Comparison of ENCODE assay signal across 22 cellular contexts in the genomic region with DNA sequence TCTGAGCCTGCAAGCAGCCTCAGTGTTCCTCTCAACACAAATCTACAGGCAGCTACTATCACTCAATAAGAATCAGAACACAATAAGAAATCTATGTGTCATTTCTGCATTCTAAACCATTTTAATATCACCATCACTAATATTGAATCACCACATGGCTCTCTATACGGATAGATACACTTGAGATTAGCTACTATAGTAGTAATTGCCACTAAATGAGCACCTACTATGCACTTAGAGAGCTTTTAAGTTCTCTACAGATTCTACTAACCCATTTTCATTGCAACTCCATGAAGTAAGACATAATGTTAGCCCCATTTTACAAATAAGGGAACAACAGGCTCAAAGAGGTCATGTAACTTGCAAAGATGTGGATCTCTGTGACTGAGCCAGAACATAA.
"Had no signal": no experiment of that assay in that cellular context is flagged by ENCODE, and none has a peak within 500 bp of the region (broad histone marks: within the 10 kb centered on the region; RNA-seq: fewer than 3 reads in every experiment).

No MANE protein-coding gene starts in this region.

- H3K9me3 ChIP-seq: esophagus muscularis mucosa, gastroesophageal sphincter, heart left ventricle, left lung had no signal

- H3K4me1 Mint-ChIP-seq: memory B cell had no signal

- H3K4me1 ChIP-seq: esophagus muscularis mucosa, foreskin keratinocyte, gastroesophageal sphincter, heart left ventricle, left lung had no signal

- H3K27me3 ChIP-seq: esophagus muscularis mucosa, gastroesophageal sphincter, left lung had no signal

- ATAC-seq: foreskin keratinocyte, gastroesophageal sphincter, heart left ventricle, left cardiac atrium, left lung, left ventricle myocardium superior had no signal

- H3K4me3 ChIP-seq: coronary artery, dorsolateral prefrontal cortex, esophagus muscularis mucosa, gastroesophageal sphincter, heart left ventricle, left lung, lung had no signal

- H3K27ac Mint-ChIP-seq: memory B cell had no signal

- H3K4me3 Mint-ChIP-seq: memory B cell had no signal

- H3K36me3 ChIP-seq: esophagus muscularis mucosa, gastroesophageal sphincter, heart left ventricle, left lung had no signal

- DNase-seq: dermis blood vessel endothelial cell; dorsolateral prefrontal cortex; effector CD4-positive, alpha-beta T cell; effector memory CD4-positive, alpha-beta T cell; foreskin keratinocyte; heart left ventricle; hippocampal formation; left cardiac atrium; left lung; left ventricle myocardium superior; mammary epithelial cell; mesendoderm; midbrain had no signal

- H3K36me3 Mint-ChIP-seq: memory B cell had no signal

- H3K9me3 Mint-ChIP-seq: memory B cell had no signal

- FAIRE-seq: colon, endothelial cell of umbilical vein, frontal cortex, keratinocyte had no signal

- H3K27ac ChIP-seq: coronary artery, dorsolateral prefrontal cortex, esophagus muscularis mucosa, foreskin keratinocyte, gastroesophageal sphincter, heart left ventricle, left lung had no signal
